Comparison of ENCODE assay signal across 8 cellular contexts in genomic region chr2:177261115-177261779, GRCh38. TPM values are rescaled to one million over a fixed set of nuclear protein-coding genes. Genes with fewer than 3 reads are reported as not detected.
A peak's percentile ranks its signal among the peaks of the same experiment; 100 is the strongest.
DNase-seq lines count a peak whose midpoint lies in the region; ATAC-seq and TF ChIP-seq lines count a peak whose summit lies in the region.

No MANE protein-coding gene starts in this region.

- H3K36me3 ChIP-seq in heart left ventricle (peaks cover 0 to 9% (median 0%) of the 10 kb centered on the region in 9 donors), brain microvascular endothelial cell (replicated peaks) (peaks cover 2% of the 10 kb centered on the region), uterus (no peaks in the 10 kb centered on the region)

- H3K27me3 ChIP-seq in heart left ventricle (no peaks in the 10 kb centered on the region), brain microvascular endothelial cell (replicated peaks) (no peaks in the 10 kb centered on the region), mononuclear cell (ENCODE audit: insufficient read depth, low read length) (no peaks in the 10 kb centered on the region), uterus (no peaks in the 10 kb centered on the region)

- H3K4me3 ChIP-seq in heart left ventricle (peak overlapping the region in 11 of 12 donors; percentile 72 to 97 (median 89)), brain microvascular endothelial cell (ENCODE audit: low read depth, low read length) (peak overlapping the region; percentile 82), mononuclear cell (ENCODE audit: low read length) (peak overlapping the region; percentile 4), uterus (peak overlapping the region; percentile 78 to 88)

- H3K4me1 ChIP-seq in heart left ventricle: peaks cover 2 to 72% (median 57%) of the 10 kb centered on the region in 12 donors
- H3K4me1 ChIP-seq in mononuclear cell (ENCODE audit: insufficient read depth, low read length): peaks cover 54% of the 10 kb centered on the region
- peaks cover 9 to 12% of the 10 kb centered on the region in 2 donors for H3K4me1 ChIP-seq in uterus

- TF ChIP-seq CTCF in heart left ventricle (IDR thresholded peaks at IDR 0.05) (no peak), brain microvascular endothelial cell (IDR thresholded peaks at IDR 0.05; ENCODE audit: low read depth, low read length, missing control alignments) (no peak), uterus (IDR thresholded peaks at IDR 0.05) (no peak)

- WGBS in heart left ventricle, 4 donors: 10 to 23% (median 18%) methylated on average over 5 of the region's 5 CpGs

- DNase-seq in heart left ventricle (no peak), Right ventricle myocardium inferior (ENCODE audit: missing footprints) (no peak), brain microvascular endothelial cell (no peak), uterus (no peak), NCI-H345 treated with DMSO at 0.1 percent for 48 hours (lab: John Stamatoyannopoulos, UW; ENCODE audit: unreplicated experiment) (no peak), posterior vena cava (ENCODE audit: low spot score) (no peak)

- in situ Hi-C loops in brain microvascular endothelial cell (cut with HindIII; ENCODE audit: low pct_ligation_motif_present, low sequenced_read_pairs): no loop called here

- ATAC-seq in heart left ventricle: no peak
- ATAC-seq in Right ventricle myocardium inferior: no peak
- ATAC-seq in HG03460 (IDR thresholded peaks at IDR 0.05; ENCODE audit: unreplicated experiment): no peak

- peaks cover 0 to 6% (median 0%) of the 10 kb centered on the region in 12 donors for H3K9me3 ChIP-seq in heart left ventricle
- no peaks in the 10 kb centered on the region for H3K9me3 ChIP-seq in mononuclear cell (ENCODE audit: low read depth, low read length)
- no peaks in the 10 kb centered on the region for H3K9me3 ChIP-seq in uterus

- H3K27ac ChIP-seq in heart left ventricle: peak overlapping the region; percentile 3 to 100 (median 98)
- H3K27ac ChIP-seq in brain microvascular endothelial cell: no peak overlapping the region
- H3K27ac ChIP-seq in uterus: peak overlapping the region; percentile 99 to 100

- intact Hi-C loops in heart left ventricle (cut with DNase I) (loop anchor here in 7 of 10 donors (5.0 to 10.0 kb wide), 9 partner anchors 34 to 494 kb away; partner anchors contain the start of genes HNRNPA3 (in 2 of the 7) and AGPS (in 1 of the 7)), Right ventricle myocardium inferior (cut with DNase I) (loop anchor here (5.0 to 10.0 kb wide), 3 partner anchors 34 to 494 kb away; partner anchors contain the start of gene AGPS), uterus (cut with DNase I; ENCODE audit: low total_unique reads) (loop anchor here (5.0 to 10.0 kb wide), 2 partner anchors 49 to 1136 kb away; partner anchors contain the start of genes HNRNPA3, HOXD8 and HOXD9), posterior vena cava (cut with DNase I) (loop anchor here (5.0 to 10.0 kb wide), 4 partner anchors 46 to 96 kb away; partner anchors contain the start of gene HNRNPA3 (in 2 of the 2))

- TF ChIP-seq POLR2A in heart left ventricle (IDR thresholded peaks at IDR 0.05): no peak
- no peak for TF ChIP-seq POLR2A in uterus (IDR thresholded peaks at IDR 0.05)

RNA-seq across cellular contexts. Expression of gene NFE2L2, which starts 3.3 kb away (rescaled TPM):
- 10 to 100 TPM; 39.2 to 82.5 (median 59.4) TPM for total RNA-seq in heart left ventricle
- 10 to 100 TPM; 17.0 to 37.3 TPM for polyA plus RNA-seq in heart left ventricle
- 53.4 TPM for total RNA-seq in Right ventricle myocardium inferior
- 123 TPM for total RNA-seq in mononuclear cell
- 100 to 1,000 TPM in 1 of 4 donors, 10 to 100 TPM in 3; 53.0 to 148 (median 90.0) TPM for total RNA-seq in uterus
- 10 to 100 TPM; 82.8 to 87.5 TPM for total RNA-seq in posterior vena cava

RNA-seq across cellular contexts. Expression of gene HNRNPA3, which starts 48.7 kb away (rescaled TPM):
- 100 to 1,000 TPM in 1 of 9 donors, 10 to 100 TPM in 8; 12.7 to 110 (median 73.3) TPM for total RNA-seq in heart left ventricle
- 100 to 1,000 TPM in 1 of 2 donors, 10 to 100 TPM in 1; 64.6 to 134 TPM for polyA plus RNA-seq in heart left ventricle
- total RNA-seq in Right ventricle myocardium inferior: 66.6 TPM
- 108 TPM for total RNA-seq in mononuclear cell
- total RNA-seq in uterus: 100 to 1,000 TPM in 2 of 4 donors, 10 to 100 TPM in 2; 56.4 to 256 (median 107) TPM
- total RNA-seq in posterior vena cava: 100 to 1,000 TPM; 152 to 166 TPM

Comparison
In these comparisons a context has a peak if more than half of its experiments do, and no peak if none do; other contexts are left out.
1. H3K4me3 ChIP-seq: peak in every context shown above with its lines; median percentile 89 in heart left ventricle; 83 in uterus; 82 in brain microvascular endothelial cell; 4 in mononuclear cell.